ENCODE assay signal across 17 cellular contexts in genomic region chr14:36973806-36974442, GRCh38.
DNase-seq lines count a peak whose midpoint lies in the region; ATAC-seq, FAIRE-seq and TF ChIP-seq lines count a peak whose summit lies in the region.
"Had no signal": no experiment of that assay in that cellular context is flagged by ENCODE, and none has a peak within 500 bp of the region (broad histone marks: within the 10 kb centered on the region; RNA-seq: fewer than 3 reads in every experiment).

No MANE protein-coding gene starts in this region.

- ATAC-seq in foreskin keratinocyte (peak; percentile 93), upper lobe of right lung (peak; percentile 19), T-helper 17 cell (no peak)

- peak overlapping the region; percentile 70 for H3K27ac Mint-ChIP-seq in astrocyte (ENCODE audit: unreplicated experiment)
- no peak overlapping the region for H3K27ac Mint-ChIP-seq in T-helper 17 cell
- H3K27ac Mint-ChIP-seq: activated T-cell treated with anti-CD3 and anti-CD28 coated beads, Interleukin-2, amount 50 U/mL, for 24 hours; IgD-negative memory B cell had no signal

- H3K27ac ChIP-seq in astrocyte (ENCODE audit: low read depth, low read length) (no peak overlapping the region), foreskin keratinocyte (peak overlapping the region; percentile 32), upper lobe of right lung (no peak overlapping the region)
- H3K27ac ChIP-seq: suprapubic skin had no signal

- TF ChIP-seq CTCF in astrocyte (IDR thresholded peaks at IDR 0.05; ENCODE audit: insufficient read depth, low read depth, low read length): no peak
- TF ChIP-seq CTCF in foreskin keratinocyte (conservative IDR thresholded peaks at IDR 0.05): no peak
- no peak for TF ChIP-seq CTCF in upper lobe of right lung (IDR thresholded peaks at IDR 0.05)

- no peaks in the 10 kb centered on the region for H3K9me3 Mint-ChIP-seq in astrocyte (ENCODE audit: unreplicated experiment)

- H3K27me3 ChIP-seq in astrocyte (ENCODE audit: insufficient read depth, low read length) (no peaks in the 10 kb centered on the region), foreskin keratinocyte (no peaks in the 10 kb centered on the region), upper lobe of right lung (no peaks in the 10 kb centered on the region)
- H3K27me3 ChIP-seq: suprapubic skin had no signal

- peak; percentile 58 for DNase-seq in H4 (ENCODE audit: low spot score)
- peak; percentile 74 for DNase-seq in astrocyte (ENCODE audit: low read depth)
- peak; percentile 74 to 85 for DNase-seq in foreskin keratinocyte
- no peak for DNase-seq in upper lobe of right lung
- DNase-seq in hepatic stellate cell (ENCODE audit: low spot score): no peak
- DNase-seq in iPS-NIHi11 (ENCODE audit: low spot score): no peak
- no peak for DNase-seq in T-helper 17 cell
- DNase-seq: activated T-cell treated with anti-CD3 and anti-CD28 coated beads, Interleukin-2, amount 50 U/mL, for 24 hours; amygdala; DMS153; NCI-H1694; NCI-H774; retina had no signal

- H3K9ac ChIP-seq in astrocyte (ENCODE audit: low read length): no peak overlapping the region

- no peaks in the 10 kb centered on the region for H3K79me2 ChIP-seq in astrocyte (ENCODE audit: insufficient read depth, low read length)

- H3K4me3 ChIP-seq in astrocyte (ENCODE audit: insufficient read depth, low read depth, low read length) (no peak overlapping the region), upper lobe of right lung (no peak overlapping the region)
- H3K4me3 ChIP-seq: HAP-1, suprapubic skin had no signal

- H3K27me3 Mint-ChIP-seq in astrocyte (ENCODE audit: low read depth, unreplicated experiment): no peaks in the 10 kb centered on the region
- no peaks in the 10 kb centered on the region for H3K27me3 Mint-ChIP-seq in T-helper 17 cell
- H3K27me3 Mint-ChIP-seq: activated T-cell treated with anti-CD3 and anti-CD28 coated beads, Interleukin-2, amount 50 U/mL, for 24 hours; IgD-negative memory B cell had no signal

- peaks cover 3% of the 10 kb centered on the region for H3K4me1 ChIP-seq in astrocyte (ENCODE audit: insufficient read depth, low read length)
- H3K4me1 ChIP-seq in foreskin keratinocyte: peaks cover 15% of the 10 kb centered on the region
- no peaks in the 10 kb centered on the region for H3K4me1 ChIP-seq in upper lobe of right lung
- H3K4me1 ChIP-seq: HAP-1 had no signal

- H3K4me2 ChIP-seq in astrocyte (ENCODE audit: low read length): peak overlapping the region; percentile 1

- H4K20me1 ChIP-seq in astrocyte (ENCODE audit: insufficient read depth, low read length): no peaks in the 10 kb centered on the region

- H3K4me3 Mint-ChIP-seq in astrocyte (ENCODE audit: unreplicated experiment): no peak overlapping the region
- H3K4me3 Mint-ChIP-seq in T-helper 17 cell: no peak overlapping the region
- H3K4me3 Mint-ChIP-seq: activated T-cell treated with anti-CD3 and anti-CD28 coated beads, Interleukin-2, amount 50 U/mL, for 24 hours; IgD-negative memory B cell had no signal

- no peak for FAIRE-seq in astrocyte (lab: Jason Lieb, UNC)
- FAIRE-seq: GM12892 had no signal

- H3K4me1 Mint-ChIP-seq in astrocyte (ENCODE audit: low read depth, unreplicated experiment) (peaks cover 29% of the 10 kb centered on the region), T-helper 17 cell (no peaks in the 10 kb centered on the region)
- H3K4me1 Mint-ChIP-seq: IgD-negative memory B cell had no signal

- H3K9me3 ChIP-seq in astrocyte (ENCODE audit: insufficient read depth, low read depth, low read length) (no peaks in the 10 kb centered on the region), upper lobe of right lung (no peaks in the 10 kb centered on the region), T-helper 17 cell (ENCODE audit: control insufficient read depth, low read length, poor library complexity, severe bottlenecking) (peaks cover 3% of the 10 kb centered on the region)
- H3K9me3 ChIP-seq: HAP-1, suprapubic skin had no signal

- intact Hi-C loops in upper lobe of right lung (cut with DNase I): no loop called here

- no peaks in the 10 kb centered on the region for H3K36me3 Mint-ChIP-seq in astrocyte (ENCODE audit: low read depth, unreplicated experiment)
- no peaks in the 10 kb centered on the region for H3K36me3 Mint-ChIP-seq in T-helper 17 cell (ENCODE audit: low read depth)
- H3K36me3 Mint-ChIP-seq: IgD-negative memory B cell had no signal

- H3K36me3 ChIP-seq in astrocyte (ENCODE audit: insufficient read depth, low read length): no peaks in the 10 kb centered on the region
- H3K36me3 ChIP-seq in upper lobe of right lung: no peaks in the 10 kb centered on the region
- H3K36me3 ChIP-seq: HAP-1, suprapubic skin had no signal

- no peak overlapping the region for H2AFZ ChIP-seq in astrocyte (ENCODE audit: low read depth, low read length)

Comparison
In these comparisons a context has a peak if more than half of its experiments do, and no peak if none do; other contexts are left out.
1. DNase-seq: peak in H4 (single experiment), astrocyte (single experiment) and foreskin keratinocyte (2 of 2); none in upper lobe of right lung (single experiment), hepatic stellate cell (single experiment), iPS-NIHi11 (single experiment) and T-helper 17 cell (0 of 3).